In genomic region chr6:132798820-132799538, GRCh38 we compare ENCODE assay signal across 8 cellular contexts. TPM values are rescaled to one million over a fixed set of nuclear protein-coding genes. Genes with fewer than 3 reads are reported as not detected.
DNase-seq lines count a peak whose midpoint lies in the region; ATAC-seq and TF ChIP-seq lines count a peak whose summit lies in the region.

No MANE protein-coding gene starts in this region.

- H3K36me3 ChIP-seq in liver (ENCODE audit: control insufficient read depth in 4 of 4, insufficient read depth in 3 of 4, low read depth in 1 of 4, low read length in 3 of 4): no peaks in the 10 kb centered on the region

- H3K36me3 Mint-ChIP-seq in activated CD4-positive, alpha-beta T cell treated with anti-CD3 and anti-CD28 coated beads for 36 hours (ENCODE audit: low read depth): peaks cover 7% of the 10 kb centered on the region
- peaks cover 6% of the 10 kb centered on the region for H3K36me3 Mint-ChIP-seq in dendritic cell treated with granulocyte-macrophage colony-stimulating factor and Interleukin-4, amounts not matched to agents 40 ng/mL and 50 ng/mL, for 4 days (ENCODE audit: low read depth)

- peaks cover 0 to 5% (median 2%) of the 10 kb centered on the region in 4 donors for H3K4me1 ChIP-seq in liver (ENCODE audit: control insufficient read depth in 4 of 4, insufficient read depth in 4 of 4, low read length in 3 of 4)

- no peaks in the 10 kb centered on the region for H3K27me3 Mint-ChIP-seq in activated CD4-positive, alpha-beta T cell treated with anti-CD3 and anti-CD28 coated beads for 36 hours
- no peaks in the 10 kb centered on the region for H3K27me3 Mint-ChIP-seq in dendritic cell treated with granulocyte-macrophage colony-stimulating factor and Interleukin-4, amounts not matched to agents 40 ng/mL and 50 ng/mL, for 4 days

- H3K4me1 Mint-ChIP-seq in activated CD4-positive, alpha-beta T cell treated with anti-CD3 and anti-CD28 coated beads for 36 hours: peaks cover 21% of the 10 kb centered on the region
- H3K4me1 Mint-ChIP-seq in dendritic cell treated with granulocyte-macrophage colony-stimulating factor and Interleukin-4, amounts not matched to agents 40 ng/mL and 50 ng/mL, for 4 days (ENCODE audit: low read depth): peaks cover 5% of the 10 kb centered on the region

- peak; percentile 78 for TF ChIP-seq CTCF in AG10803 (conservative IDR thresholded peaks at IDR 0.05; ENCODE audit: low read length)
- peak; percentile 74 for TF ChIP-seq CTCF in liver (IDR thresholded peaks at IDR 0.05; ENCODE audit: low read depth, low read length, missing input control)

- peaks cover 2% of the 10 kb centered on the region for H3K9me3 Mint-ChIP-seq in activated CD4-positive, alpha-beta T cell treated with anti-CD3 and anti-CD28 coated beads for 36 hours (ENCODE audit: low read depth)
- no peaks in the 10 kb centered on the region for H3K9me3 Mint-ChIP-seq in dendritic cell treated with granulocyte-macrophage colony-stimulating factor and Interleukin-4, amounts not matched to agents 40 ng/mL and 50 ng/mL, for 4 days

- POLR2A ChIA-PET in activated CD4-positive, alpha-beta T cell treated with anti-CD3 and anti-CD28 coated beads for 36 hours (lab: Charles Lee): interaction anchor here (0.6 to 2.0 kb wide), 6 partner anchors 13 to 286 kb away, joined by 3 to 15 read pairs (median 4); partner anchors contain the start of genes RPS12 and STX7

- peak overlapping the region; percentile 67 for H3K4me3 ChIP-seq in AG10803 (ENCODE audit: low read length)
- peak overlapping the region; percentile 79 to 92 (median 87) for H3K4me3 ChIP-seq in liver (ENCODE audit: low read depth in 1 of 3, low read length in 3 of 3)

- no peak overlapping the region for H3K4me3 Mint-ChIP-seq in activated CD4-positive, alpha-beta T cell treated with anti-CD3 and anti-CD28 coated beads for 36 hours
- peak overlapping the region; percentile 79 for H3K4me3 Mint-ChIP-seq in dendritic cell treated with granulocyte-macrophage colony-stimulating factor and Interleukin-4, amounts not matched to agents 40 ng/mL and 50 ng/mL, for 4 days

- TF ChIP-seq RAD21 in liver (IDR thresholded peaks at IDR 0.05): peak; percentile 57 to 73

- peak overlapping the region; percentile 61 to 95 for H3K9ac ChIP-seq in liver (ENCODE audit: low read depth in 1 of 2, low read length in 2 of 2)

- DNase-seq in AG10803 (ENCODE audit: low read depth): peak; percentile 40
- peak; percentile 67 for DNase-seq in NCI-H2196 treated with DMSO at 0.1 percent for 48 hours (lab: John Stamatoyannopoulos, UW; ENCODE audit: unreplicated experiment)
- peak; percentile 84 for DNase-seq in activated CD4-positive, alpha-beta T cell treated with anti-CD3 and anti-CD28 coated beads for 36 hours
- peak; percentile 47 for DNase-seq in stimulated activated CD8-positive, alpha-beta memory T cell treated with anti-CD3 and anti-CD28 coated beads, Interleukin-12 subunit alpha, Interleukin-12 subunit beta, amount 100 ng/mL, for 1 hour (ENCODE audit: low read depth)

- H3K27me3 ChIP-seq in liver (ENCODE audit: control insufficient read depth in 4 of 4, insufficient read depth in 4 of 4, low read length in 3 of 4): no peaks in the 10 kb centered on the region

- CTCF ChIA-PET in activated CD4-positive, alpha-beta T cell treated with anti-CD3 and anti-CD28 coated beads for 36 hours (lab: Charles Lee): interaction anchor here (0.6 to 3.8 kb wide), 23 partner anchors 10 to 1757 kb away, joined by 3 to 50 read pairs (median 4); partner anchors contain the start of genes MED23, STX7 and TAAR9

- H3K27ac Mint-ChIP-seq in activated CD4-positive, alpha-beta T cell treated with anti-CD3 and anti-CD28 coated beads for 36 hours: no peak overlapping the region
- H3K27ac Mint-ChIP-seq in dendritic cell treated with granulocyte-macrophage colony-stimulating factor and Interleukin-4, amounts not matched to agents 40 ng/mL and 50 ng/mL, for 4 days: peak overlapping the region; percentile 60

- intact Hi-C loops in activated CD4-positive, alpha-beta T cell treated with anti-CD3 and anti-CD28 coated beads for 36 hours (cut with DNase I, micrococcal nuclease): loop anchor here (1.0 to 5.0 kb wide), 6 partner anchors 14 to 1153 kb away; partner anchors contain the start of genes RPS12 (in 1 of the 2), STX7 (in 1 of the 2) and TBPL1 (in 1 of the 2)
- intact Hi-C loops in dendritic cell treated with granulocyte-macrophage colony-stimulating factor and Interleukin-4, amounts not matched to agents 40 ng/mL and 50 ng/mL, for 4 days (cut with micrococcal nuclease): loop anchor here (2.0 kb wide), 1 partner anchor 14 kb away; no protein-coding TSS in a partner anchor

- H3K9me3 ChIP-seq in liver (ENCODE audit: control insufficient read depth in 4 of 4, low read length in 3 of 4): no peaks in the 10 kb centered on the region

- WGBS in liver: 11% methylated on average over 17 of the region's 17 CpGs

- ATAC-seq in GM18867 (IDR thresholded peaks at IDR 0.05; ENCODE audit: unreplicated experiment) (peak; percentile 82), HG03066 (IDR thresholded peaks at IDR 0.05; ENCODE audit: low read depth, unreplicated experiment) (peak; percentile 85)
- peak; percentile 86 for ATAC-seq in activated CD4-positive, alpha-beta T cell treated with anti-CD3 and anti-CD28 coated beads for 36 hours

- no peak overlapping the region for H3K27ac ChIP-seq in liver (ENCODE audit: low read depth in 1 of 2, low read length in 2 of 2)

TF ChIP-seq in liver, 16 proteins besides CTCF, POLR2A, EP300 and RAD21 (continues in another document):
- no peak for TF ChIP-seq EGR1 (IDR thresholded peaks at IDR 0.05; ENCODE audit: low read depth in 2 of 2)
- TF ChIP-seq REST (IDR thresholded peaks at IDR 0.05): no peak
- no peak for TF ChIP-seq TAF1 (conservative IDR thresholded peaks at IDR 0.05)
- no peak for TF ChIP-seq NR2F2 (IDR thresholded peaks at IDR 0.05)
- TF ChIP-seq MAX (IDR thresholded peaks at IDR 0.05): peak; percentile 45
- no peak for TF ChIP-seq HNF4G (IDR thresholded peaks at IDR 0.05)
- TF ChIP-seq GABPA (IDR thresholded peaks at IDR 0.05 in 1 of 2, conservative IDR thresholded peaks at IDR 0.05 in 1 of 2): peak in 1 of 2 donors; percentile 18
- peak; percentile 74 for TF ChIP-seq YY1 (IDR thresholded peaks at IDR 0.05)
- peak; percentile 53 to 58 for TF ChIP-seq HNF4A (conservative IDR thresholded peaks at IDR 0.05)
- peak in 1 of 2 donors; percentile 31 for TF ChIP-seq JUND (IDR thresholded peaks at IDR 0.05)
- TF ChIP-seq RXRA (IDR thresholded peaks at IDR 0.05): peak; percentile 29 to 59
- no peak for TF ChIP-seq FOXA2 (IDR thresholded peaks at IDR 0.05)
- TF ChIP-seq SP1 (IDR thresholded peaks at IDR 0.05): peak; percentile 58
- TF ChIP-seq ATF3 (IDR thresholded peaks at IDR 0.05): peak; percentile 6
- no peak for TF ChIP-seq FOXA1 (IDR thresholded peaks at IDR 0.05)

RNA-seq across cellular contexts. Expression of gene SLC18B1, which starts 0.5 kb away (rescaled TPM):
- 1 to 10 TPM; 3.4 to 6.6 TPM for total RNA-seq in activated CD4-positive, alpha-beta T cell treated with anti-CD3 and anti-CD28 coated beads for 36 hours
- 1 to 10 TPM; 5.6 to 6.7 TPM for total RNA-seq in liver
- polyA plus RNA-seq in liver: 1 to 10 TPM; 3.5 to 4.7 TPM

RNA-seq across cellular contexts. Expression of gene RPS12, which starts 15.4 kb away (rescaled TPM):
- 1,000 to 10,000 TPM in 1 of 2 experiments, 100 to 1,000 TPM in 1; 837 to 2,006 TPM for total RNA-seq in activated CD4-positive, alpha-beta T cell treated with anti-CD3 and anti-CD28 coated beads for 36 hours
- 100 to 1,000 TPM; 355 to 942 TPM for total RNA-seq in liver
- 1,000 to 10,000 TPM in 1 of 2 donors, 100 to 1,000 TPM in 1; 276 to 1,191 TPM for polyA plus RNA-seq in liver

RNA-seq across cellular contexts. Expression of gene VNN2, which starts 41.3 kb away (rescaled TPM):
- total RNA-seq in activated CD4-positive, alpha-beta T cell treated with anti-CD3 and anti-CD28 coated beads for 36 hours: 1 to 10 TPM; 6.0 to 8.5 TPM
- total RNA-seq in liver: 10 to 100 TPM; 17.6 to 22.0 TPM
- 1 to 10 TPM; 1.6 to 4.6 TPM for polyA plus RNA-seq in liver
